Comparison of ENCODE assay signal across 1 cellular context in the genomic region with DNA sequence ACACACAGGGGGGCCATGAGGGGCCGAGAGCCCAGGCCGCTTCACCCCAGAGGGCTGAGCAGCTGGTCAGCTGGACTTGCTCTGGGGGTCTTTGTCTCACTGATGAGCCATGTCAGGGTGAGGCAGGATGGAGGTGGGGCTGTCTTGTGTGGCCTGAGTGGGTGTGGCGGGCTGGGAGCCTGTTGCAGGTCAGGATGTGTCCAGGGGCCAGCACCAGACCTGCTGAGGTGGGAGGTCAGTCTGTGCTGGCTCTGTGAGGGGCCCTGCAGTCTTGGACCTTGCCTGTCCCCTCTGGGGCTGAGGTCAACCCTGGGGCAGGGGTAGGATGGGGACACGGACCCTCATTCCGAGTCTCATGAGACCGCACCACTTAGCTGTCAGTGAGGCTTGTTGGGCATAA.
TF ChIP-seq lines count a peak whose summit lies in the region.

No MANE protein-coding gene starts in this region.

TF ChIP-seq in H1, 55 proteins besides CTCF, POLR2A, EP300 and RAD21:
- no peak for TF ChIP-seq YY1 (IDR thresholded peaks at IDR 0.05; ENCODE audit: low read depth, low read length)
- TF ChIP-seq E2F6 (IDR thresholded peaks at IDR 0.05), result no peak
- no peak for TF ChIP-seq ZNF274 (IDR thresholded peaks at IDR 0.05; ENCODE audit: borderline replicate concordance, extremely low read depth, low read length)
